In genomic region chr1:3531928-3532327, GRCh38 we compare ENCODE assay signal across 8 cellular contexts.
A peak's percentile ranks its signal among the peaks of the same experiment; 100 is the strongest.
DNase-seq lines count a peak whose midpoint lies in the region; ATAC-seq, FAIRE-seq and TF ChIP-seq lines count a peak whose summit lies in the region.
"Had no signal": no experiment of that assay in that cellular context is flagged by ENCODE, and none has a peak within 500 bp of the region (broad histone marks: within the 10 kb centered on the region; RNA-seq: fewer than 3 reads in every experiment).

No MANE protein-coding gene starts in this region.

- H3K36me3 ChIP-seq in HCT116 (ENCODE audit: control insufficient read depth in 1 of 2, insufficient read depth in 2 of 2, low read length in 2 of 2) (no peaks in the 10 kb centered on the region), left lung (no peaks in the 10 kb centered on the region)

- FAIRE-seq in H54 (lab: Jason Lieb, UNC) (no peak), urothelium cell line (lab: Jason Lieb, UNC) (no peak), GM19239 (lab: Jason Lieb, UNC) (no peak)

- H3K27ac ChIP-seq in HCT116 (ENCODE audit: low read depth, low read length) (no peak overlapping the region), left lung (peak overlapping the region in 1 of 2 donors; percentile 15)

- H3K4me1 Mint-ChIP-seq in activated T-helper 1 cell treated with anti-CD3 and anti-CD28 coated beads, Interleukin-12 subunit alpha, Interleukin-12 subunit beta, Interleukin-2, Interleukin-4 antibody, amounts not matched to agents 30 ng/mL and 10 ng/mL and 1 ng/mL, durations not matched to agents 14 hours and 24 hours and 36 hours (ENCODE audit: low read depth) = no peaks in the 10 kb centered on the region
- peaks cover 32% of the 10 kb centered on the region for H3K4me1 Mint-ChIP-seq in stimulated activated memory B cell treated with anti-CD40 and anti-IgM and Interleukin-4, amounts not matched to agents 10 μg/mL and 1 μg/mL and 100 μg/mL, for 72 hours

- intact Hi-C loops in HCT116 (cut with micrococcal nuclease) (loop anchor here (2.0 kb wide), 1 partner anchor 21 kb away; no protein-coding TSS in a partner anchor), left lung (cut with DNase I) (no loop called here)
- intact Hi-C loops in activated T-helper 1 cell treated with anti-CD3 and anti-CD28 coated beads, Interleukin-12 subunit alpha, Interleukin-12 subunit beta, Interleukin-2, Interleukin-4 antibody, amounts not matched to agents 30 ng/mL and 10 ng/mL and 1 ng/mL, durations not matched to agents 14 hours and 24 hours and 36 hours (cut with micrococcal nuclease) = loop anchor here (1.0 to 5.0 kb wide), 4 partner anchors 41 to 370 kb away; partner anchors contain the start of genes C1orf174 and LRRC47

- H3K9ac ChIP-seq in HCT116 (ENCODE audit: low read length) = 0 out of 2 replicates have a peak overlapping the region, but pooled peaks have one; percentile 11

- H3K9me3 Mint-ChIP-seq in activated T-helper 1 cell treated with anti-CD3 and anti-CD28 coated beads, Interleukin-12 subunit alpha, Interleukin-12 subunit beta, Interleukin-2, Interleukin-4 antibody, amounts not matched to agents 30 ng/mL and 10 ng/mL and 1 ng/mL, durations not matched to agents 14 hours and 24 hours and 36 hours = no peaks in the 10 kb centered on the region
- H3K9me3 Mint-ChIP-seq in stimulated activated memory B cell treated with anti-CD40 and anti-IgM and Interleukin-4, amounts not matched to agents 10 μg/mL and 1 μg/mL and 100 μg/mL, for 72 hours = no peaks in the 10 kb centered on the region

- peak overlapping the region; percentile 58 for H3K4me3 Mint-ChIP-seq in activated T-helper 1 cell treated with anti-CD3 and anti-CD28 coated beads, Interleukin-12 subunit alpha, Interleukin-12 subunit beta, Interleukin-2, Interleukin-4 antibody, amounts not matched to agents 30 ng/mL and 10 ng/mL and 1 ng/mL, durations not matched to agents 14 hours and 24 hours and 36 hours
- H3K4me3 Mint-ChIP-seq in stimulated activated memory B cell treated with anti-CD40 and anti-IgM and Interleukin-4, amounts not matched to agents 10 μg/mL and 1 μg/mL and 100 μg/mL, for 72 hours = no peak overlapping the region

- H3K36me3 Mint-ChIP-seq in activated T-helper 1 cell treated with anti-CD3 and anti-CD28 coated beads, Interleukin-12 subunit alpha, Interleukin-12 subunit beta, Interleukin-2, Interleukin-4 antibody, amounts not matched to agents 30 ng/mL and 10 ng/mL and 1 ng/mL, durations not matched to agents 14 hours and 24 hours and 36 hours (ENCODE audit: low read depth) = no peaks in the 10 kb centered on the region
- no peaks in the 10 kb centered on the region for H3K36me3 Mint-ChIP-seq in stimulated activated memory B cell treated with anti-CD40 and anti-IgM and Interleukin-4, amounts not matched to agents 10 μg/mL and 1 μg/mL and 100 μg/mL, for 72 hours

- no peaks in the 10 kb centered on the region for H3K79me2 ChIP-seq in HCT116 (ENCODE audit: insufficient read depth, low read length)

- TF ChIP-seq CTCF in HCT116 (IDR thresholded peaks at IDR 0.05 in 2 of 3, conservative IDR thresholded peaks at IDR 0.05 in 1 of 3; ENCODE audit: borderline replicate concordance in 1 of 3, insufficient read depth in 1 of 3, low read depth in 2 of 3, low read length in 2 of 3) (no peak), left lung (IDR thresholded peaks at IDR 0.05) (no peak)

- H3K9me3 ChIP-seq in HCT116 (ENCODE audit: control insufficient read depth in 1 of 2, insufficient read depth in 1 of 2, low read depth in 1 of 2, low read length in 2 of 2) (no peaks in the 10 kb centered on the region), left lung (no peaks in the 10 kb centered on the region)

- no peaks in the 10 kb centered on the region for H4K20me1 ChIP-seq in HCT116 (ENCODE audit: insufficient read depth)

- no peak overlapping the region for H3K4me2 ChIP-seq in HCT116 (ENCODE audit: low read length)

- no peaks in the 10 kb centered on the region for H3K9me2 ChIP-seq in HCT116 (ENCODE audit: insufficient read depth)

- no peak for TF ChIP-seq POLR2A in HCT116 (IDR thresholded peaks at IDR 0.05; ENCODE audit: borderline replicate concordance, extremely low read depth, insufficient read depth, insufficient read length)
- TF ChIP-seq POLR2A in H54 (IDR thresholded peaks at IDR 0.05; ENCODE audit: low read depth, low read length) = no peak

- ATAC-seq in HCT116 (no peak; the same call in 1 of the 2 replicates), left lung (peak; percentile 7)
- no peak for ATAC-seq in stimulated activated memory B cell treated with anti-CD40 and anti-IgM and Interleukin-4, amounts not matched to agents 10 μg/mL and 1 μg/mL and 100 μg/mL, for 72 hours

- RAD21 ChIA-PET in HCT116 (lab: Charles Lee; ENCODE audit: low non-redundant PET in 1 of 2, low total read pairs in 2 of 2, uncharacterized antibody in 2 of 2, unreplicated experiment in 2 of 2) = no interaction called here

- H3K27me3 ChIP-seq in HCT116 (ENCODE audit: insufficient read depth, low read length) (no peaks in the 10 kb centered on the region), left lung (no peaks in the 10 kb centered on the region)

- H3K4me3 ChIP-seq in HCT116 (replicated peaks in 1 of 2; ENCODE audit: low read depth in 1 of 2, low read length in 2 of 2) (no peak overlapping the region), left lung (peak overlapping the region in 1 of 2 donors; percentile 71)

- H3K4me1 ChIP-seq in HCT116 (ENCODE audit: control insufficient read depth in 1 of 2, insufficient read depth in 2 of 2, low read length in 2 of 2) (peaks cover 13 to 22% of the 10 kb centered on the region in 2 experiments), left lung (peaks cover 6 to 21% of the 10 kb centered on the region in 2 donors)

- POLR2A ChIA-PET in HCT116 (lab: Charles Lee) = interaction anchor here (1.4 kb wide), 1 partner anchor 8 kb away, joined by 3 read pairs; no protein-coding TSS in a partner anchor

- CTCF ChIA-PET in HCT116 (lab: Charles Lee) = no interaction called here

- BruUV-seq in HCT116 (replicated peaks; lab: Mats Ljungman, UMichigan) = no TSS peak

- H2AFZ ChIP-seq in HCT116 (ENCODE audit: low read depth, low read length, poor library complexity, severe bottlenecking) = no peak overlapping the region

- no peak for TF ChIP-seq RAD21 in HCT116 (IDR thresholded peaks at IDR 0.05; ENCODE audit: low read depth)

- peaks cover 2% of the 10 kb centered on the region for H3K27me3 Mint-ChIP-seq in activated T-helper 1 cell treated with anti-CD3 and anti-CD28 coated beads, Interleukin-12 subunit alpha, Interleukin-12 subunit beta, Interleukin-2, Interleukin-4 antibody, amounts not matched to agents 30 ng/mL and 10 ng/mL and 1 ng/mL, durations not matched to agents 14 hours and 24 hours and 36 hours (ENCODE audit: insufficient read depth)
- peaks cover 10% of the 10 kb centered on the region for H3K27me3 Mint-ChIP-seq in stimulated activated memory B cell treated with anti-CD40 and anti-IgM and Interleukin-4, amounts not matched to agents 10 μg/mL and 1 μg/mL and 100 μg/mL, for 72 hours

- no peak overlapping the region for H3K27ac Mint-ChIP-seq in activated T-helper 1 cell treated with anti-CD3 and anti-CD28 coated beads, Interleukin-12 subunit alpha, Interleukin-12 subunit beta, Interleukin-2, Interleukin-4 antibody, amounts not matched to agents 30 ng/mL and 10 ng/mL and 1 ng/mL, durations not matched to agents 14 hours and 24 hours and 36 hours
- H3K27ac Mint-ChIP-seq in stimulated activated memory B cell treated with anti-CD40 and anti-IgM and Interleukin-4, amounts not matched to agents 10 μg/mL and 1 μg/mL and 100 μg/mL, for 72 hours = peak overlapping the region; percentile 75

- DNase-seq in HCT116 (ENCODE audit: low read depth, low spot score) = no peak
- no peak for DNase-seq in activated T-helper 1 cell treated with anti-CD3 and anti-CD28 coated beads, Interleukin-12 subunit alpha, Interleukin-12 subunit beta, Interleukin-2, Interleukin-4 antibody, amounts not matched to agents 30 ng/mL and 10 ng/mL and 1 ng/mL, durations not matched to agents 14 hours and 24 hours and 36 hours (ENCODE audit: low spot score)
- no peak for DNase-seq in left lung
- DNase-seq in H54 (ENCODE audit: insufficient read length, low spot score) = no peak
- no peak for DNase-seq in urothelium cell line (ENCODE audit: low spot score)
- no peak for DNase-seq in GM19239 (ENCODE audit: insufficient read length, low spot score)
- DNase-seq: NCI-H2107 had no signal

TF ChIP-seq in HCT116, 20 proteins besides CTCF, POLR2A, EP300 and RAD21:
- TF ChIP-seq EGR1 (IDR thresholded peaks at IDR 0.05; ENCODE audit: low read depth) (no peak), FOSL1 (IDR thresholded peaks at IDR 0.05; ENCODE audit: low read depth) (no peak), POLR2AphosphoS5 (IDR thresholded peaks at IDR 0.05; ENCODE audit: low read depth, low read length) (no peak), CBX3 (IDR thresholded peaks at IDR 0.05; ENCODE audit: low read depth) (no peak), ZFX (IDR thresholded peaks at IDR 0.05) (no peak), SP1 (IDR thresholded peaks at IDR 0.05; ENCODE audit: low read depth) (no peak), ELF1 (IDR thresholded peaks at IDR 0.05; ENCODE audit: borderline replicate concordance, low read depth) (no peak), EZH2phosphoT487 (IDR thresholded peaks at IDR 0.05; ENCODE audit: borderline replicate concordance) (no peak), CEBPB (IDR thresholded peaks at IDR 0.05; ENCODE audit: low read depth) (no peak), SIN3A (IDR thresholded peaks at IDR 0.05; ENCODE audit: low read depth) (no peak)
- TF ChIP-seq, protein P1, sequence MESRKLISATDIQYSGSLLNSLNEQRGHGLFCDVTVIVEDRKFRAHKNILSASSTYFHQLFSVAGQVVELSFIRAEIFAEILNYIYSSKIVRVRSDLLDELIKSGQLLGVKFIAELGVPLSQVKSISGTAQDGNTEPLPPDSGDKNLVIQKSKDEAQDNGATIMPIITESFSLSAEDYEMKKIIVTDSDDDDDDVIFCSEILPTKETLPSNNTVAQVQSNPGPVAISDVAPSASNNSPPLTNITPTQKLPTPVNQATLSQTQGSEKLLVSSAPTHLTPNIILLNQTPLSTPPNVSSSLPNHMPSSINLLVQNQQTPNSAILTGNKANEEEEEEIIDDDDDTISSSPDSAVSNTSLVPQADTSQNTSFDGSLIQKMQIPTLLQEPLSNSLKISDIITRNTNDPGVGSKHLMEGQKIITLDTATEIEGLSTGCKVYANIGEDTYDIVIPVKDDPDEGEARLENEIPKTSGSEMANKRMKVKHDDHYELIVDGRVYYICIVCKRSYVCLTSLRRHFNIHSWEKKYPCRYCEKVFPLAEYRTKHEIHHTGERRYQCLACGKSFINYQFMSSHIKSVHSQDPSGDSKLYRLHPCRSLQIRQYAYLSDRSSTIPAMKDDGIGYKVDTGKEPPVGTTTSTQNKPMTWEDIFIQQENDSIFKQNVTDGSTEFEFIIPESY (IDR thresholded peaks at IDR 0.05; ENCODE audit: extremely low read depth, insufficient replicate concordance, low read length) = no peak

Comparison
In these comparisons a context has a peak if more than half of its experiments do, and no peak if none do; other contexts are left out.
1. intact Hi-C loops: an anchor here in HCT116 (2.0 kb wide) and activated T-helper 1 cell treated with anti-CD3 and anti-CD28 coated beads, Interleukin-12 subunit alpha, Interleukin-12 subunit beta, Interleukin-2, Interleukin-4 antibody, amounts not matched to agents 30 ng/mL and 10 ng/mL and 1 ng/mL, durations not matched to agents 14 hours and 24 hours and 36 hours (1.0 to 5.0 kb wide); none called in left lung.